ENCODE assay signal across 8 cellular contexts in genomic region chr1:243019030-243019635, GRCh38.
DNase-seq lines count a peak whose midpoint lies in the region; ATAC-seq and TF ChIP-seq lines count a peak whose summit lies in the region.
"Not testable (repeated sequence)": the region's sequence is repeated elsewhere in the genome, so short reads cannot be mapped to it uniquely, and the experiment has no call there.

No MANE protein-coding gene starts in this region.

- H3K27me3 Mint-ChIP-seq in GM23338 (ENCODE audit: insufficient read depth, low read depth, poor library complexity); activated naive CD8-positive, alpha-beta T cell treated with anti-CD3 and anti-CD28 coated beads, Interleukin-2, amount 10 ng/mL, durations not matched to agents 7 days and 5 days: not testable (repeated sequence)

- not testable (repeated sequence) for H3K4me2 ChIP-seq in GM23338

- DNase-seq in GM23338 (ENCODE audit: low spot score) = not testable (repeated sequence)
- DNase-seq in activated CD4-positive, alpha-beta T cell treated with anti-CD3 and anti-CD28 coated beads for 4 hours = peak; percentile 6 to 11
- DNase-seq in activated T-cell treated with anti-CD3 and anti-CD28 coated beads for 4 hours = peak; percentile 0
- peak; percentile 46 for DNase-seq in activated naive CD8-positive, alpha-beta T cell treated with anti-CD3 and anti-CD28 coated beads, Interleukin-2, amount 10 ng/mL, durations not matched to agents 7 days and 5 days
- DNase-seq in right cardiac atrium = peak; percentile 55 to 85 (median 65)
- peak; percentile 45 for DNase-seq in omental fat pad (ENCODE audit: low spot score)
- peak; percentile 6 to 22 for DNase-seq in stimulated activated CD4-positive, alpha-beta T cell treated with anti-CD3 and anti-CD28 coated beads, Interleukin-4, amount 100 ng/mL, for 48 hours (ENCODE audit: low read depth in 2 of 2)
- peak; percentile 63 for DNase-seq in upper lobe of right lung

- H3K9me2 ChIP-seq in GM23338 (ENCODE audit: insufficient read depth) = not testable (repeated sequence)

- H4K20me1 ChIP-seq in GM23338 (replicated peaks; ENCODE audit: insufficient read depth) = not testable (repeated sequence)

- H3K36me3 ChIP-seq in GM23338 (ENCODE audit: insufficient read depth); upper lobe of right lung: not testable (repeated sequence)

- H3K27ac Mint-ChIP-seq in GM23338; activated naive CD8-positive, alpha-beta T cell treated with anti-CD3 and anti-CD28 coated beads, Interleukin-2, amount 10 ng/mL, durations not matched to agents 7 days and 5 days: not testable (repeated sequence)

- H3K27me3 ChIP-seq in GM23338 (ENCODE audit: insufficient read depth); right cardiac atrium (ENCODE audit: control insufficient read depth, insufficient read depth); upper lobe of right lung: not testable (repeated sequence)

- H3K4me3 ChIP-seq in GM23338; right cardiac atrium (ENCODE audit: low read length); upper lobe of right lung: not testable (repeated sequence)

- H3F3A ChIP-seq in GM23338 (replicated peaks; ENCODE audit: low read depth) = not testable (repeated sequence)

- not testable (repeated sequence) for H3K4me1 ChIP-seq in GM23338 (ENCODE audit: insufficient read depth); right cardiac atrium (ENCODE audit: control insufficient read depth, insufficient read depth, low read length); upper lobe of right lung

- not testable (repeated sequence) for H3K9me3 Mint-ChIP-seq in GM23338; activated naive CD8-positive, alpha-beta T cell treated with anti-CD3 and anti-CD28 coated beads, Interleukin-2, amount 10 ng/mL, durations not matched to agents 7 days and 5 days

- POLR2A ChIA-PET in activated naive CD8-positive, alpha-beta T cell treated with anti-CD3 and anti-CD28 coated beads, Interleukin-2, amount 10 ng/mL, durations not matched to agents 7 days and 5 days (lab: Charles Lee) = not testable (repeated sequence)

- WGBS in right cardiac atrium = 9% methylated on average over 1 of the region's 1 CpG

- not testable (repeated sequence) for H3K36me3 Mint-ChIP-seq in GM23338 (ENCODE audit: low read depth); activated naive CD8-positive, alpha-beta T cell treated with anti-CD3 and anti-CD28 coated beads, Interleukin-2, amount 10 ng/mL, durations not matched to agents 7 days and 5 days

- not testable (repeated sequence) for H3K27ac ChIP-seq in GM23338 (ENCODE audit: low read depth); right cardiac atrium (ENCODE audit: low read length); upper lobe of right lung

- not testable (repeated sequence) for H3K79me2 ChIP-seq in GM23338 (replicated peaks; ENCODE audit: insufficient read depth)

- not testable (repeated sequence) for H3K4me1 Mint-ChIP-seq in GM23338; activated naive CD8-positive, alpha-beta T cell treated with anti-CD3 and anti-CD28 coated beads, Interleukin-2, amount 10 ng/mL, durations not matched to agents 7 days and 5 days

- H3K4me3 Mint-ChIP-seq in GM23338; activated naive CD8-positive, alpha-beta T cell treated with anti-CD3 and anti-CD28 coated beads, Interleukin-2, amount 10 ng/mL, durations not matched to agents 7 days and 5 days: not testable (repeated sequence)

- intact Hi-C loops in right cardiac atrium (cut with DNase I); upper lobe of right lung (cut with DNase I): not testable (repeated sequence)

- not testable (repeated sequence) for TF ChIP-seq CTCF in GM23338 (conservative IDR thresholded peaks at IDR 0.05; ENCODE audit: low read depth in 2 of 2); omental fat pad (IDR thresholded peaks at IDR 0.05); upper lobe of right lung (IDR thresholded peaks at IDR 0.05)

- ATAC-seq in GM23338; activated naive CD8-positive, alpha-beta T cell treated with anti-CD3 and anti-CD28 coated beads, Interleukin-2, amount 10 ng/mL, durations not matched to agents 7 days and 5 days (ENCODE audit: low read depth); right cardiac atrium; omental fat pad (ENCODE audit: low FRiP score); upper lobe of right lung: not testable (repeated sequence)

- not testable (repeated sequence) for H2AFZ ChIP-seq in GM23338

- H3K9me3 ChIP-seq in right cardiac atrium (ENCODE audit: control insufficient read depth, low read length); upper lobe of right lung: not testable (repeated sequence)

TF ChIP-seq in GM23338, 12 proteins besides CTCF, POLR2A, EP300 and RAD21:
- peak; percentile 53 for TF ChIP-seq REST (IDR thresholded peaks at IDR 0.05; ENCODE audit: unreplicated experiment)
